34 cellular contexts compared by ENCODE assay signal in genomic region chr20:15656124-15656523, GRCh38.
DNase-seq lines count a peak whose midpoint lies in the region; ATAC-seq, FAIRE-seq and TF ChIP-seq lines count a peak whose summit lies in the region.
"Had no signal": no experiment of that assay in that cellular context is flagged by ENCODE, and none has a peak within 500 bp of the region (broad histone marks: within the 10 kb centered on the region; RNA-seq: fewer than 3 reads in every experiment).

No MANE protein-coding gene starts in this region.

- no peak for TF ChIP-seq POLR2A in GM12891 (IDR thresholded peaks at IDR 0.05; ENCODE audit: low read depth, low read length)

- H3K27me3 Mint-ChIP-seq in brain (no peaks in the 10 kb centered on the region), neural progenitor cell (ENCODE audit: insufficient read depth, low read depth) (peaks cover 4% of the 10 kb centered on the region)
- no peaks in the 10 kb centered on the region for H3K27me3 Mint-ChIP-seq in CD8-positive, alpha-beta memory T cell
- H3K27me3 Mint-ChIP-seq: activated CD4-positive, alpha-beta T cell treated with anti-CD3 and anti-CD28 coated beads, Interleukin-2, amount 10 ng/mL, durations not matched to agents 24 days and 14 days; activated naive CD4-positive, alpha-beta T cell treated with anti-CD3 and anti-CD28 coated beads, Interleukin-2, amount 50 U/mL, for 24 hours; T-cell had no signal

- DNase-seq in AG10803 (ENCODE audit: low read depth) (peak; percentile 26), PC-3 (peak; percentile 79), neural progenitor cell (ENCODE audit: low spot score) (no peak), left lobe of liver (ENCODE audit: low spot score) (no peak), germinal center (ENCODE audit: low spot score) (no peak), GM12891 (ENCODE audit: insufficient read length, low spot score) (no peak)
- no peak for DNase-seq in CD8-positive, alpha-beta memory T cell
- DNase-seq: activated CD4-positive, alpha-beta T cell treated with anti-CD3 and anti-CD28 coated beads, Interleukin-2, amount 10 ng/mL, durations not matched to agents 24 days and 14 days; activated CD8-positive, alpha-beta memory T cell treated with anti-CD3 and anti-CD28 coated beads for 24 hours; activated T-cell treated with anti-CD3 and anti-CD28 coated beads for 4 hours; CD8-positive, alpha-beta T cell; glutamatergic neuron; H9; kidney; MV-4-11; NCI-H1436; NCI-H2107; NCI-H345; nephron progenitor cell; Peyer's patch; SHP77 treated with DMSO at 0.1 percent for 48 hours; stimulated activated CD4-positive, alpha-beta T cell treated with anti-CD3 and anti-CD28 coated beads, Interleukin-4, amount 100 ng/mL, for 24 hours; T-cell had no signal

- H3K9me3 Mint-ChIP-seq in brain (no peaks in the 10 kb centered on the region), neural progenitor cell (no peaks in the 10 kb centered on the region)
- H3K9me3 Mint-ChIP-seq in CD8-positive, alpha-beta memory T cell: peaks cover 0 to 7% (median 2%) of the 10 kb centered on the region in 5 donors
- H3K9me3 Mint-ChIP-seq: activated CD4-positive, alpha-beta T cell treated with anti-CD3 and anti-CD28 coated beads, Interleukin-2, amount 10 ng/mL, durations not matched to agents 24 days and 14 days; H9; nephron progenitor cell; WTC11 had no signal

- peaks cover 29% of the 10 kb centered on the region for H3K4me1 Mint-ChIP-seq in brain
- H3K4me1 Mint-ChIP-seq in neural progenitor cell: peaks cover 35% of the 10 kb centered on the region
- H3K4me1 Mint-ChIP-seq in CD8-positive, alpha-beta memory T cell: no peaks in the 10 kb centered on the region
- H3K4me1 Mint-ChIP-seq: activated CD4-positive, alpha-beta T cell treated with anti-CD3 and anti-CD28 coated beads, Interleukin-2, amount 10 ng/mL, durations not matched to agents 24 days and 14 days; activated naive CD4-positive, alpha-beta T cell treated with anti-CD3 and anti-CD28 coated beads, Interleukin-2, amount 50 U/mL, for 24 hours; T-cell had no signal

- no peak overlapping the region for H3K27ac ChIP-seq in PC-3 (ENCODE audit: low read length)
- H3K27ac ChIP-seq in neural progenitor cell: no peak overlapping the region
- no peak overlapping the region for H3K27ac ChIP-seq in CD8-positive, alpha-beta memory T cell (ENCODE audit: low read depth, low read length)
- H3K27ac ChIP-seq: A549, cardiac muscle cell, coronary artery, Peyer's patch, tibial nerve had no signal

- no peak for FAIRE-seq in GM12891 (lab: Jason Lieb, UNC)
- FAIRE-seq: A549, GM12892, kidney had no signal

- H3K27ac Mint-ChIP-seq in brain (peak overlapping the region in 3 of 5 experiments; percentile 30 to 66 (median 60)), neural progenitor cell (no peak overlapping the region)
- H3K27ac Mint-ChIP-seq in CD8-positive, alpha-beta memory T cell: no peak overlapping the region
- H3K27ac Mint-ChIP-seq: activated CD4-positive, alpha-beta T cell treated with anti-CD3 and anti-CD28 coated beads, Interleukin-2, amount 10 ng/mL, durations not matched to agents 24 days and 14 days; activated naive CD4-positive, alpha-beta T cell treated with anti-CD3 and anti-CD28 coated beads, Interleukin-2, amount 50 U/mL, for 24 hours; B cell; CD8-positive, alpha-beta T cell; H9; T-cell; WTC11 had no signal

- no TSS peak for BruUV-seq in PC-3 (replicated peaks; lab: Mats Ljungman, UMichigan)

- intact Hi-C loops in PC-3 (cut with micrococcal nuclease): loop anchor here (1.0 to 5.0 kb wide), 2 partner anchors 46 to 160 kb away; no protein-coding TSS in a partner anchor

- ATAC-seq in PC-3: peak; percentile 95
- ATAC-seq in left lobe of liver: no peak
- ATAC-seq: A549; CD8-positive, alpha-beta T cell; sciatic nerve; T-cell; WTC11 had no signal

- no peaks in the 10 kb centered on the region for H3K9me3 ChIP-seq in PC-3 (ENCODE audit: low read length)
- H3K9me3 ChIP-seq in neural progenitor cell (ENCODE audit: low read depth): no peaks in the 10 kb centered on the region
- H3K9me3 ChIP-seq in CD8-positive, alpha-beta memory T cell (ENCODE audit: low read length): no peaks in the 10 kb centered on the region
- H3K9me3 ChIP-seq: A549, Peyer's patch, tibial nerve had no signal

- H3K4me3 Mint-ChIP-seq in brain: no peak overlapping the region
- no peak overlapping the region for H3K4me3 Mint-ChIP-seq in neural progenitor cell
- H3K4me3 Mint-ChIP-seq in CD8-positive, alpha-beta memory T cell: no peak overlapping the region
- H3K4me3 Mint-ChIP-seq: activated CD4-positive, alpha-beta T cell treated with anti-CD3 and anti-CD28 coated beads, Interleukin-2, amount 10 ng/mL, durations not matched to agents 24 days and 14 days; activated naive CD4-positive, alpha-beta T cell treated with anti-CD3 and anti-CD28 coated beads, Interleukin-2, amount 50 U/mL, for 24 hours; B cell; CD8-positive, alpha-beta T cell; H9; nephron progenitor cell; T-cell; WTC11 had no signal

- H3K79me2 ChIP-seq in PC-3 (ENCODE audit: low read length) (no peaks in the 10 kb centered on the region), neural progenitor cell (ENCODE audit: low read depth) (no peaks in the 10 kb centered on the region)

- H4K20me1 ChIP-seq in PC-3 (ENCODE audit: low read length): no peaks in the 10 kb centered on the region
- no peaks in the 10 kb centered on the region for H4K20me1 ChIP-seq in neural progenitor cell (ENCODE audit: low read depth)

- POLR2A ChIA-PET in PC-3 (lab: Charles Lee; ENCODE audit: unreplicated experiment): interaction anchor here (0.6 to 0.7 kb wide), 2 partner anchors 416 to 1562 kb away, joined by 3 to 6 read pairs; no protein-coding TSS in a partner anchor
- POLR2A ChIA-PET in CD8-positive, alpha-beta memory T cell (lab: Charles Lee): no interaction called here

- H3K9ac ChIP-seq in PC-3 (ENCODE audit: low read length) (no peak overlapping the region), neural progenitor cell (no peak overlapping the region)

- H3K36me3 ChIP-seq in PC-3 (ENCODE audit: low read depth, low read length) (no peaks in the 10 kb centered on the region), neural progenitor cell (no peaks in the 10 kb centered on the region)
- no peaks in the 10 kb centered on the region for H3K36me3 ChIP-seq in CD8-positive, alpha-beta memory T cell (ENCODE audit: insufficient read depth, low read length)
- H3K36me3 ChIP-seq: cardiac muscle cell, Peyer's patch, tibial nerve had no signal

- H3K4me3 ChIP-seq in AG10803 (ENCODE audit: low read length): no peak overlapping the region
- H3K4me3 ChIP-seq in PC-3 (ENCODE audit: low read length): no peak overlapping the region
- H3K4me3 ChIP-seq in neural progenitor cell: no peak overlapping the region
- H3K4me3 ChIP-seq in CD8-positive, alpha-beta memory T cell (ENCODE audit: low read length): no peak overlapping the region
- H3K4me3 ChIP-seq: A549, cardiac muscle cell, coronary artery, lung, Peyer's patch, tibial nerve had no signal

- peaks cover 22% of the 10 kb centered on the region for H3K4me1 ChIP-seq in PC-3 (ENCODE audit: insufficient read depth, low read length)
- H3K4me1 ChIP-seq in neural progenitor cell: peaks cover 24% of the 10 kb centered on the region
- no peaks in the 10 kb centered on the region for H3K4me1 ChIP-seq in CD8-positive, alpha-beta memory T cell (ENCODE audit: insufficient read depth, low read length)
- H3K4me1 ChIP-seq: A549, Peyer's patch had no signal

- peak overlapping the region; percentile 36; the same call in 1 of the 2 replicates for H2AFZ ChIP-seq in PC-3 (ENCODE audit: low read length)
- peak overlapping the region; percentile 9 for H2AFZ ChIP-seq in neural progenitor cell (replicated peaks)

- H3K9me2 ChIP-seq in PC-3 (replicated peaks; ENCODE audit: low read length): no peaks in the 10 kb centered on the region

- H3K4me2 ChIP-seq in PC-3 (ENCODE audit: low read length) (peak overlapping the region; percentile 40), neural progenitor cell (no peak overlapping the region)
- H3K4me2 ChIP-seq: A549 had no signal

- no peak for TF ChIP-seq CTCF in AG10803 (conservative IDR thresholded peaks at IDR 0.05; ENCODE audit: low read length)
- TF ChIP-seq CTCF in PC-3 (conservative IDR thresholded peaks at IDR 0.05; ENCODE audit: low read depth, low read length): no peak
- no peak for TF ChIP-seq CTCF in brain (conservative IDR thresholded peaks at IDR 0.05)
- no peak for TF ChIP-seq CTCF in neural progenitor cell (IDR thresholded peaks at IDR 0.05)

- CTCF ChIA-PET in PC-3 (lab: Charles Lee): interaction anchor here (0.6 kb wide), 1 partner anchor 1017 kb away, joined by 14 read pairs; no protein-coding TSS in a partner anchor
- CTCF ChIA-PET in CD8-positive, alpha-beta memory T cell (lab: Charles Lee): no interaction called here

- H3K36me3 Mint-ChIP-seq in brain: no peaks in the 10 kb centered on the region
- H3K36me3 Mint-ChIP-seq in neural progenitor cell: no peaks in the 10 kb centered on the region
- peaks cover 0 to 3% (median 0%) of the 10 kb centered on the region in 3 donors for H3K36me3 Mint-ChIP-seq in CD8-positive, alpha-beta memory T cell
- H3K36me3 Mint-ChIP-seq: activated naive CD4-positive, alpha-beta T cell treated with anti-CD3 and anti-CD28 coated beads, Interleukin-2, amount 50 U/mL, for 24 hours; CD8-positive, alpha-beta T cell; T-cell; WTC11 had no signal

- H3K27me3 ChIP-seq in PC-3 (ENCODE audit: low read length) (no peaks in the 10 kb centered on the region), neural progenitor cell (no peaks in the 10 kb centered on the region)
- no peaks in the 10 kb centered on the region for H3K27me3 ChIP-seq in CD8-positive, alpha-beta memory T cell (ENCODE audit: insufficient read depth, low read length, poor library complexity, severe bottlenecking)
- H3K27me3 ChIP-seq: cardiac muscle cell, Peyer's patch, tibial nerve had no signal

- H3F3A ChIP-seq in PC-3 (ENCODE audit: low read length, unreplicated experiment) (no peaks in the 10 kb centered on the region), neural progenitor cell (ENCODE audit: low read depth) (no peaks in the 10 kb centered on the region)

TF ChIP-seq in GM12891, 5 proteins besides CTCF, POLR2A, EP300 and RAD21:
- TF ChIP-seq TAF1 (IDR thresholded peaks at IDR 0.05; ENCODE audit: low read depth, low read length): no peak
- TF ChIP-seq PAX5 (IDR thresholded peaks at IDR 0.05; ENCODE audit: insufficient read depth, low read length, severe bottlenecking): no peak
- TF ChIP-seq POLR2AphosphoS5 (IDR thresholded peaks at IDR 0.05; ENCODE audit: low read depth, low read length): no peak
- TF ChIP-seq SPI1 (IDR thresholded peaks at IDR 0.05; ENCODE audit: low read depth, low read length): no peak
- TF ChIP-seq POU2F2 (IDR thresholded peaks at IDR 0.05; ENCODE audit: low read depth, low read length): no peak
TF ChIP-seq in GM12891: peak in this region for 0.

Comparison
In these comparisons a context has a peak if more than half of its experiments do, and no peak if none do; other contexts are left out.
1. DNase-seq: peak in AG10803 (single experiment) and PC-3 (single experiment); none in neural progenitor cell (single experiment), left lobe of liver (single experiment), germinal center (single experiment), CD8-positive, alpha-beta memory T cell (0 of 5) and GM12891 (single experiment).
2. H3K27ac Mint-ChIP-seq: peak in brain (3 of 5); none in neural progenitor cell (single experiment) and CD8-positive, alpha-beta memory T cell (0 of 8).